8 cellular contexts compared by ENCODE assay signal in genomic region chr13:51070005-51070649, GRCh38. TPM values are rescaled to one million over a fixed set of nuclear protein-coding genes. Genes with fewer than 3 reads are reported as not detected.
A peak's percentile ranks its signal among the peaks of the same experiment; 100 is the strongest.
DNase-seq lines count a peak whose midpoint lies in the region; ATAC-seq and TF ChIP-seq lines count a peak whose summit lies in the region.

No MANE protein-coding gene starts in this region.

- TF ChIP-seq CTCF in DND-41 (IDR thresholded peaks at IDR 0.05; ENCODE audit: borderline replicate concordance, extremely low read depth, low read length, poor library complexity, severe bottlenecking) (peak; percentile 100), LNCaP clone FGC (IDR thresholded peaks at IDR 0.05; ENCODE audit: control insufficient read depth, extremely low read depth, insufficient read depth) (peak; percentile 90), RWPE2 (IDR thresholded peaks at IDR 0.05; ENCODE audit: poor library complexity, severe bottlenecking) (peak; percentile 85), foreskin fibroblast (IDR thresholded peaks at IDR 0.05; ENCODE audit: low read depth, low read length) (peak; percentile 88), thoracic aorta (IDR thresholded peaks at IDR 0.05) (peak; percentile 90)

- H3K4me2 ChIP-seq in DND-41 (ENCODE audit: insufficient read depth, low read length) (peak overlapping the region; percentile 58), GM23248 (ENCODE audit: unreplicated experiment) (no peak overlapping the region)

- peak; percentile 87 for ATAC-seq in DND-41 (ENCODE audit: insufficient read depth, low read depth)
- peak; percentile 92 for ATAC-seq in RWPE2 (ENCODE audit: low read depth)
- ATAC-seq in activated T-helper 17 cell treated with anti-CD3 and anti-CD28 coated beads, Interleukin-2, amount 50 U/mL, for 72 hours (replicated peaks), result peak; percentile 91
- ATAC-seq in thoracic aorta (ENCODE audit: insufficient number of reproducible peaks, low FRiP score, low read depth), result peak; percentile 47

- H3K9me3 ChIP-seq in DND-41 (ENCODE audit: insufficient read depth, low read length, severe bottlenecking), result no peaks in the 10 kb centered on the region
- no peaks in the 10 kb centered on the region for H3K9me3 ChIP-seq in GM23248 (ENCODE audit: low read depth)
- H3K9me3 ChIP-seq in RWPE2 (ENCODE audit: severe bottlenecking), result no peaks in the 10 kb centered on the region
- no peaks in the 10 kb centered on the region for H3K9me3 ChIP-seq in thoracic aorta

- no peaks in the 10 kb centered on the region for H3K79me2 ChIP-seq in DND-41 (ENCODE audit: insufficient read depth, low read length)
- H3K79me2 ChIP-seq in GM23248 (ENCODE audit: insufficient read depth), result no peaks in the 10 kb centered on the region

- H3K36me3 Mint-ChIP-seq in activated T-helper 17 cell treated with anti-CD3 and anti-CD28 coated beads, Interleukin-2, amount 50 U/mL, for 72 hours (ENCODE audit: low read depth), result no peaks in the 10 kb centered on the region

- 0 to 1% methylated on average over 11 of the region's 11 CpGs for WGBS in GM23248 (ENCODE audit: low coverage in 1 of 2, low lambda C conversion rate in 2 of 2, missing lambda C conversion rate in 2 of 2), 2 experiments

- H3K9ac ChIP-seq in DND-41 (ENCODE audit: low read depth, low read length) (peak overlapping the region; percentile 26), GM23248 (no peak overlapping the region)

- H3K27ac ChIP-seq in DND-41 (ENCODE audit: low read length), result peak overlapping the region; percentile 74
- no peak overlapping the region for H3K27ac ChIP-seq in GM23248
- no peak overlapping the region for H3K27ac ChIP-seq in RWPE2 (ENCODE audit: poor library complexity, severe bottlenecking)
- no peak overlapping the region for H3K27ac ChIP-seq in thoracic aorta

- H3K9me2 ChIP-seq in GM23248 (ENCODE audit: insufficient read depth), result no peaks in the 10 kb centered on the region

- H3K4me1 Mint-ChIP-seq in activated T-helper 17 cell treated with anti-CD3 and anti-CD28 coated beads, Interleukin-2, amount 50 U/mL, for 72 hours, result no peaks in the 10 kb centered on the region

- H3K27me3 Mint-ChIP-seq in activated T-helper 17 cell treated with anti-CD3 and anti-CD28 coated beads, Interleukin-2, amount 50 U/mL, for 72 hours, result peaks cover 10% of the 10 kb centered on the region

- H4K20me1 ChIP-seq in DND-41 (ENCODE audit: insufficient read depth, low read length), result no peaks in the 10 kb centered on the region
- H4K20me1 ChIP-seq in GM23248 (ENCODE audit: insufficient read depth), result no peaks in the 10 kb centered on the region

- H3K4me1 ChIP-seq in DND-41 (ENCODE audit: insufficient read depth, low read length) (peaks cover 50% of the 10 kb centered on the region), GM23248 (ENCODE audit: insufficient read depth) (no peaks in the 10 kb centered on the region), RWPE2 (ENCODE audit: insufficient read depth, poor library complexity, severe bottlenecking) (no peaks in the 10 kb centered on the region), thoracic aorta (ENCODE audit: control insufficient read depth in 1 of 2, low read depth in 2 of 2) (peaks cover 0 to 3% of the 10 kb centered on the region in 2 donors)

- no peak overlapping the region for H3K4me3 Mint-ChIP-seq in activated T-helper 17 cell treated with anti-CD3 and anti-CD28 coated beads, Interleukin-2, amount 50 U/mL, for 72 hours

- peak overlapping the region; percentile 58 for H2AFZ ChIP-seq in DND-41 (ENCODE audit: low read depth, low read length)
- H2AFZ ChIP-seq in GM23248, result peak overlapping the region; percentile 30; the same call in 1 of the 2 replicates

- H3K9me3 Mint-ChIP-seq in activated T-helper 17 cell treated with anti-CD3 and anti-CD28 coated beads, Interleukin-2, amount 50 U/mL, for 72 hours, result no peaks in the 10 kb centered on the region

- in situ Hi-C loops in GM23248 (cut with MboI), result loop anchor here (25.0 kb wide), 3 partner anchors 533 to 1408 kb away; no protein-coding TSS in a partner anchor

- no peak overlapping the region for H3K27ac Mint-ChIP-seq in activated T-helper 17 cell treated with anti-CD3 and anti-CD28 coated beads, Interleukin-2, amount 50 U/mL, for 72 hours

- no peaks in the 10 kb centered on the region for H3F3A ChIP-seq in GM23248 (ENCODE audit: insufficient read depth)

- H3K27me3 ChIP-seq in DND-41 (ENCODE audit: insufficient read depth, low read length, poor library complexity) (no peaks in the 10 kb centered on the region), GM23248 (replicated peaks; ENCODE audit: insufficient read depth) (peaks cover 3% of the 10 kb centered on the region; the same call in 1 of the 2 replicates), RWPE2 (ENCODE audit: insufficient read depth, poor library complexity, severe bottlenecking) (no peaks in the 10 kb centered on the region), thoracic aorta (replicated peaks; ENCODE audit: insufficient read depth) (no peaks in the 10 kb centered on the region)

- peak overlapping the region in 1 of 2 experiments; percentile 6; a peak in 1 of 4 replicates for H3K4me3 ChIP-seq in DND-41 (ENCODE audit: low read depth in 1 of 2, low read length in 2 of 2)
- no peak overlapping the region for H3K4me3 ChIP-seq in GM23248
- no peak overlapping the region for H3K4me3 ChIP-seq in LNCaP clone FGC (ENCODE audit: low read depth, low read length)
- no peak overlapping the region for H3K4me3 ChIP-seq in RWPE2 (ENCODE audit: severe bottlenecking)
- H3K4me3 ChIP-seq in foreskin fibroblast (ENCODE audit: low read depth in 1 of 2, low read length in 2 of 2), result no peak overlapping the region
- H3K4me3 ChIP-seq in thoracic aorta, result no peak overlapping the region

- no peaks in the 10 kb centered on the region for H3K36me3 ChIP-seq in DND-41 (ENCODE audit: insufficient read depth, low read length)
- no peaks in the 10 kb centered on the region for H3K36me3 ChIP-seq in GM23248 (ENCODE audit: low read depth)
- no peaks in the 10 kb centered on the region for H3K36me3 ChIP-seq in RWPE2 (ENCODE audit: low read depth)
- no peaks in the 10 kb centered on the region for H3K36me3 ChIP-seq in thoracic aorta

- DNase-seq in DND-41, result peak; percentile 84
- peak; percentile 82 for DNase-seq in GM23248
- DNase-seq in LNCaP clone FGC (ENCODE audit: low read depth), result peak; percentile 33
- DNase-seq in RWPE2 (ENCODE audit: low spot score), result no peak
- peak; percentile 65 to 90 for DNase-seq in foreskin fibroblast
- DNase-seq in occipital lobe (lab: John Stamatoyannopoulos, UW), result peak; percentile 64
- no peak for DNase-seq in thoracic aorta (ENCODE audit: low spot score)

RNA-seq across cellular contexts. Expression of gene C13orf42, which starts 40.9 kb away (rescaled TPM):
- not detected in 2 replicates for total RNA-seq in GM23248 (2014; rRNA removed; shearing (Covaris generic))
- polyA plus RNA-seq in GM23248 (2016; fragmentation: Nextera tagmentation; extraction: Ambion mirVana), result not detected in 2 replicates
- not detected for total RNA-seq in activated T-helper 17 cell treated with anti-CD3 and anti-CD28 coated beads, Interleukin-2, amount 50 U/mL, for 72 hours
- total RNA-seq in occipital lobe (not detected), thoracic aorta (not detected)

Comparison
In these comparisons a context has a peak if more than half of its experiments do, and no peak if none do; other contexts are left out.
1. DNase-seq: peak in DND-41 (single experiment), GM23248 (single experiment), LNCaP clone FGC (single experiment), foreskin fibroblast (2 of 2) and occipital lobe (single experiment); none in RWPE2 (single experiment) and thoracic aorta (single experiment).
2. Peak in every context shown above with its lines, with median percentiles within 50 percentile points of each other: ATAC-seq and CTCF ChIP-seq.